Comparison of ENCODE assay signal across 1 cellular context in the genomic region with DNA sequence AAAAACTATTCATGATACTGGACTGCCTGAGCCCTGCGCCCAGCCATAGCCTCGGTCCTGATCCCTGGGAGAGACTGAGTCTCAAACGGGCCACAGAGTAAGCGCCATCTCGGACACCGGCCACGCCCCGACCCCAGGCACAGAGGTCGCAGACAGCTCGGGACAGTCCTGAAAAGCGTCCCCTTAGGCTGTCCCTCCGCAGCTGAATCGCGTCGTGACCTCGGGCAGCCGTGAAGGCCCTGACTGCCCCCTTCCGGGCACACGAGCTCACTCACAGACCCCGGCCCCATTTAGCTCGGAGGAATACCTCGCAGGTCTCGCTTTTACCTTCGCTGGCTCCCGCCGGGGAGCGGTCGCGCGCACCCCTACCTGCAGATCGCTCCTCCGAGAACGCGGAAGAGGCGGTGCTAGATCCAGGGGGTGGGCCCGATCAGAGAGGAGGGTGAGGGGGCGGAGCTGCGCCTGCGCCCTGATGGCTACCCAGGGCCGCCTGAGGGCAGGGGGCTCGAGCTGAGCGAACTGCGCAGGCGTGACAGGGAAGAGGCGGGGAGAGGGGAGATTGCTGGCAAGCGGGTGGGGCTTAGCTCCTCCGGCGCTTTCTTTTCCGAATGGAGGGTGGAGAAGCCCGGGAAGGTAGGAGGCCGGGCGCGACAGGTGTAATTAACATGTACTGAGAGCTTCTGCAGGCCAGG.
A peak's percentile ranks its signal among the peaks of the same experiment; 100 is the strongest.
TF ChIP-seq lines count a peak whose summit lies in the region.

A gene (minus strand): TSS at position 411 of the 692 bp plus-strand sequence. CDS start 20,941 bp downstream, outside the sequence.

TF ChIP-seq in HepG2, 621 proteins besides CTCF, POLR2A, EP300 and RAD21 (continued from another document and continues in another):
- TF ChIP-seq, protein P1, sequence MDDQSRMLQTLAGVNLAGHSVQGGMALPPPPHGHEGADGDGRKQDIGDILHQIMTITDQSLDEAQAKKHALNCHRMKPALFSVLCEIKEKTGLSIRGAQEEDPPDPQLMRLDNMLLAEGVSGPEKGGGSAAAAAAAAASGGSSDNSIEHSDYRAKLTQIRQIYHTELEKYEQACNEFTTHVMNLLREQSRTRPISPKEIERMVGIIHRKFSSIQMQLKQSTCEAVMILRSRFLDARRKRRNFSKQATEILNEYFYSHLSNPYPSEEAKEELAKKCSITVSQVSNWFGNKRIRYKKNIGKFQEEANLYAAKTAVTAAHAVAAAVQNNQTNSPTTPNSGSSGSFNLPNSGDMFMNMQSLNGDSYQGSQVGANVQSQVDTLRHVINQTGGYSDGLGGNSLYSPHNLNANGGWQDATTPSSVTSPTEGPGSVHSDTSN (CRISPR knock-in tag; IDR thresholded peaks at IDR 0.05; ENCODE audit: borderline replicate concordance), result 0 out of 2 replicates have a peak, but pooled peaks have one; percentile 55
- TF ChIP-seq, protein P2, sequence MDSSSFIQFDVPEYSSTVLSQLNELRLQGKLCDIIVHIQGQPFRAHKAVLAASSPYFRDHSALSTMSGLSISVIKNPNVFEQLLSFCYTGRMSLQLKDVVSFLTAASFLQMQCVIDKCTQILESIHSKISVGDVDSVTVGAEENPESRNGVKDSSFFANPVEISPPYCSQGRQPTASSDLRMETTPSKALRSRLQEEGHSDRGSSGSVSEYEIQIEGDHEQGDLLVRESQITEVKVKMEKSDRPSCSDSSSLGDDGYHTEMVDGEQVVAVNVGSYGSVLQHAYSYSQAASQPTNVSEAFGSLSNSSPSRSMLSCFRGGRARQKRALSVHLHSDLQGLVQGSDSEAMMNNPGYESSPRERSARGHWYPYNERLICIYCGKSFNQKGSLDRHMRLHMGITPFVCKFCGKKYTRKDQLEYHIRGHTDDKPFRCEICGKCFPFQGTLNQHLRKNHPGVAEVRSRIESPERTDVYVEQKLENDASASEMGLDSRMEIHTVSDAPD (CRISPR knock-in tag; IDR thresholded peaks at IDR 0.05), result no peak
- TF ChIP-seq, protein P3, sequence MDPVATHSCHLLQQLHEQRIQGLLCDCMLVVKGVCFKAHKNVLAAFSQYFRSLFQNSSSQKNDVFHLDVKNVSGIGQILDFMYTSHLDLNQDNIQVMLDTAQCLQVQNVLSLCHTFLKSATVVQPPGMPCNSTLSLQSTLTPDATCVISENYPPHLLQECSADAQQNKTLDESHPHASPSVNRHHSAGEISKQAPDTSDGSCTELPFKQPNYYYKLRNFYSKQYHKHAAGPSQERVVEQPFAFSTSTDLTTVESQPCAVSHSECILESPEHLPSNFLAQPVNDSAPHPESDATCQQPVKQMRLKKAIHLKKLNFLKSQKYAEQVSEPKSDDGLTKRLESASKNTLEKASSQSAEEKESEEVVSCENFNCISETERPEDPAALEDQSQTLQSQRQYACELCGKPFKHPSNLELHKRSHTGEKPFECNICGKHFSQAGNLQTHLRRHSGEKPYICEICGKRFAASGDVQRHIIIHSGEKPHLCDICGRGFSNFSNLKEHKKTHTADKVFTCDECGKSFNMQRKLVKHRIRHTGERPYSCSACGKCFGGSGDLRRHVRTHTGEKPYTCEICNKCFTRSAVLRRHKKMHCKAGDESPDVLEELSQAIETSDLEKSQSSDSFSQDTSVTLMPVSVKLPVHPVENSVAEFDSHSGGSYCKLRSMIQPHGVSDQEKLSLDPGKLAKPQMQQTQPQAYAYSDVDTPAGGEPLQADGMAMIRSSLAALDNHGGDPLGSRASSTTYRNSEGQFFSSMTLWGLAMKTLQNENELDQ (CRISPR knock-in tag; IDR thresholded peaks at IDR 0.05; ENCODE audit: borderline replicate concordance), result no peak
- TF ChIP-seq NFATC3 (CRISPR knock-in tag; IDR thresholded peaks at IDR 0.05) (no peak; the same call in 1 of the 2 replicates), ZNF547 (CRISPR knock-in tag; IDR thresholded peaks at IDR 0.05) (no peak), ZNF354B (CRISPR knock-in tag; IDR thresholded peaks at IDR 0.05) (no peak), GTF3A (CRISPR knock-in tag; conservative IDR thresholded peaks at IDR 0.05) (no peak), CHCHD3 (CRISPR knock-in tag; IDR thresholded peaks at IDR 0.05) (no peak), JUN (CRISPR knock-in tag; IDR thresholded peaks at IDR 0.05) (peak; percentile 64; the same call in 1 of the 2 replicates), ZNF839 (CRISPR knock-in tag; IDR thresholded peaks at IDR 0.05; ENCODE audit: borderline replicate concordance) (peak; percentile 52; the same call in 1 of the 2 replicates), ZNF879 (CRISPR knock-in tag; IDR thresholded peaks at IDR 0.05) (no peak), FOXP1 (IDR thresholded peaks at IDR 0.05) (no peak), FOXP1 (CRISPR knock-in tag; IDR thresholded peaks at IDR 0.05) (0 out of 2 replicates have a peak, but pooled peaks have one; percentile 20), ARNT2 (CRISPR knock-in tag; IDR thresholded peaks at IDR 0.05; ENCODE audit: low read depth) (peak; percentile 63), CEBPG (CRISPR knock-in tag; IDR thresholded peaks at IDR 0.05) (no peak), ZFAT (CRISPR knock-in tag; conservative IDR thresholded peaks at IDR 0.05) (no peak), RFX5 (IDR thresholded peaks at IDR 0.05; ENCODE audit: low read depth, low read length) (0 out of 2 replicates have a peak, but pooled peaks have one; percentile 18), ZNF577 (CRISPR knock-in tag; IDR thresholded peaks at IDR 0.05; ENCODE audit: borderline replicate concordance, low read depth) (no peak), TCF7L2 (IDR thresholded peaks at IDR 0.05; ENCODE audit: low read depth, low read length) (no peak), SRSF4 (IDR thresholded peaks at IDR 0.05; ENCODE audit: low read depth, low read length, poor library complexity, severe bottlenecking) (no peak), ZFP1 (CRISPR knock-in tag; IDR thresholded peaks at IDR 0.05) (no peak), FOXM1 (CRISPR knock-in tag; IDR thresholded peaks at IDR 0.05) (no peak), ZNF317 (CRISPR knock-in tag; IDR thresholded peaks at IDR 0.05) (no peak), ZNF768 (CRISPR knock-in tag; IDR thresholded peaks at IDR 0.05) (peak; percentile 70; the same call in 1 of the 2 replicates), ZNF7 (CRISPR knock-in tag; IDR thresholded peaks at IDR 0.05) (no peak), ZNF660 (CRISPR knock-in tag; IDR thresholded peaks at IDR 0.05; ENCODE audit: borderline replicate concordance, low read depth) (no peak), CBX5 (CRISPR knock-in tag; IDR thresholded peaks at IDR 0.05; ENCODE audit: borderline replicate concordance) (no peak; the same call in 1 of the 2 replicates), ZMYM4 (CRISPR knock-in tag; IDR thresholded peaks at IDR 0.05) (peak; percentile 79), ATF1 (CRISPR knock-in tag; IDR thresholded peaks at IDR 0.05) (no peak), CBX2 (IDR thresholded peaks at IDR 0.05; ENCODE audit: low read depth, low read length) (no peak), CBX2 (CRISPR knock-in tag; IDR thresholded peaks at IDR 0.05; ENCODE audit: low read depth) (no peak), ZNF674 (CRISPR knock-in tag; IDR thresholded peaks at IDR 0.05; ENCODE audit: low read depth) (no peak), FOXA3 (CRISPR knock-in tag; IDR thresholded peaks at IDR 0.05) (no peak), ZFP62 (CRISPR knock-in tag; IDR thresholded peaks at IDR 0.05) (no peak), HOXA3 (CRISPR knock-in tag; IDR thresholded peaks at IDR 0.05) (peak; percentile 50), ERF (CRISPR knock-in tag; IDR thresholded peaks at IDR 0.05) (no peak), KMT2A (CRISPR knock-in tag; IDR thresholded peaks at IDR 0.05) (peak; percentile 78), SMARCE1 (IDR thresholded peaks at IDR 0.05; ENCODE audit: borderline replicate concordance) (no peak), MTF2 (CRISPR knock-in tag; IDR thresholded peaks at IDR 0.05; ENCODE audit: borderline replicate concordance) (no peak), RARG (CRISPR knock-in tag; IDR thresholded peaks at IDR 0.05; ENCODE audit: low read depth) (no peak), ZNF292 (CRISPR knock-in tag; IDR thresholded peaks at IDR 0.05; ENCODE audit: borderline replicate concordance, low read depth) (no peak), ZNF773 (CRISPR knock-in tag; IDR thresholded peaks at IDR 0.05; ENCODE audit: borderline replicate concordance) (no peak; the same call in 1 of the 2 replicates), ARNTL (CRISPR knock-in tag; IDR thresholded peaks at IDR 0.05) (no peak), ZNF335 (CRISPR knock-in tag; IDR thresholded peaks at IDR 0.05) (no peak), HMGA1 (CRISPR knock-in tag; conservative IDR thresholded peaks at IDR 0.05) (no peak), ZNF737 (CRISPR knock-in tag; IDR thresholded peaks at IDR 0.05; ENCODE audit: borderline replicate concordance) (0 out of 2 replicates have a peak, but pooled peaks have one; percentile 57)
- TF ChIP-seq, protein P4, sequence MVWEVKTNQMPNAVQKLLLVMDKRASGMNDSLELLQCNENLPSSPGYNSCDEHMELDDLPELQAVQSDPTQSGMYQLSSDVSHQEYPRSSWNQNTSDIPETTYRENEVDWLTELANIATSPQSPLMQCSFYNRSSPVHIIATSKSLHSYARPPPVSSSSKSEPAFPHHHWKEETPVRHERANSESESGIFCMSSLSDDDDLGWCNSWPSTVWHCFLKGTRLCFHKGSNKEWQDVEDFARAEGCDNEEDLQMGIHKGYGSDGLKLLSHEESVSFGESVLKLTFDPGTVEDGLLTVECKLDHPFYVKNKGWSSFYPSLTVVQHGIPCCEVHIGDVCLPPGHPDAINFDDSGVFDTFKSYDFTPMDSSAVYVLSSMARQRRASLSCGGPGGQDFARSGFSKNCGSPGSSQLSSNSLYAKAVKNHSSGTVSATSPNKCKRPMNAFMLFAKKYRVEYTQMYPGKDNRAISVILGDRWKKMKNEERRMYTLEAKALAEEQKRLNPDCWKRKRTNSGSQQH (CRISPR knock-in tag; IDR thresholded peaks at IDR 0.05; ENCODE audit: low read depth), result no peak
- TF ChIP-seq, protein P5, sequence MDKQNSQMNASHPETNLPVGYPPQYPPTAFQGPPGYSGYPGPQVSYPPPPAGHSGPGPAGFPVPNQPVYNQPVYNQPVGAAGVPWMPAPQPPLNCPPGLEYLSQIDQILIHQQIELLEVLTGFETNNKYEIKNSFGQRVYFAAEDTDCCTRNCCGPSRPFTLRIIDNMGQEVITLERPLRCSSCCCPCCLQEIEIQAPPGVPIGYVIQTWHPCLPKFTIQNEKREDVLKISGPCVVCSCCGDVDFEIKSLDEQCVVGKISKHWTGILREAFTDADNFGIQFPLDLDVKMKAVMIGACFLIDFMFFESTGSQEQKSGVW (CRISPR knock-in tag; IDR thresholded peaks at IDR 0.05; ENCODE audit: borderline replicate concordance), result no peak; the same call in 1 of the 2 replicates
- TF ChIP-seq, protein P6, sequence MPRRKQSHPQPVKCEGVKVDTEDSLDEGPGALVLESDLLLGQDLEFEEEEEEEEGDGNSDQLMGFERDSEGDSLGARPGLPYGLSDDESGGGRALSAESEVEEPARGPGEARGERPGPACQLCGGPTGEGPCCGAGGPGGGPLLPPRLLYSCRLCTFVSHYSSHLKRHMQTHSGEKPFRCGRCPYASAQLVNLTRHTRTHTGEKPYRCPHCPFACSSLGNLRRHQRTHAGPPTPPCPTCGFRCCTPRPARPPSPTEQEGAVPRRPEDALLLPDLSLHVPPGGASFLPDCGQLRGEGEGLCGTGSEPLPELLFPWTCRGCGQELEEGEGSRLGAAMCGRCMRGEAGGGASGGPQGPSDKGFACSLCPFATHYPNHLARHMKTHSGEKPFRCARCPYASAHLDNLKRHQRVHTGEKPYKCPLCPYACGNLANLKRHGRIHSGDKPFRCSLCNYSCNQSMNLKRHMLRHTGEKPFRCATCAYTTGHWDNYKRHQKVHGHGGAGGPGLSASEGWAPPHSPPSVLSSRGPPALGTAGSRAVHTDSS (CRISPR knock-in tag; conservative IDR thresholded peaks at IDR 0.05), result no peak
- TF ChIP-seq, protein P7, sequence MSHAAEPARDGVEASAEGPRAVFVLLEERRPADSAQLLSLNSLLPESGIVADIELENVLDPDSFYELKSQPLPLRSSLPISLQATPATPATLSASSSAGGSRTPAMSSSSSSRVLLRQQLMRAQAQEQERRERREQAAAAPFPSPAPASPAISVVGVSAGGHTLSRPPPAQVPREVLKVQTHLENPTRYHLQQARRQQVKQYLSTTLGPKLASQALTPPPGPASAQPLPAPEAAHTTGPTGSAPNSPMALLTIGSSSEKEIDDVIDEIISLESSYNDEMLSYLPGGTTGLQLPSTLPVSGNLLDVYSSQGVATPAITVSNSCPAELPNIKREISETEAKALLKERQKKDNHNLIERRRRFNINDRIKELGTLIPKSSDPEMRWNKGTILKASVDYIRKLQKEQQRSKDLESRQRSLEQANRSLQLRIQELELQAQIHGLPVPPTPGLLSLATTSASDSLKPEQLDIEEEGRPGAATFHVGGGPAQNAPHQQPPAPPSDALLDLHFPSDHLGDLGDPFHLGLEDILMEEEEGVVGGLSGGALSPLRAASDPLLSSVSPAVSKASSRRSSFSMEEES (CRISPR knock-in tag; IDR thresholded peaks at IDR 0.05), result no peak
- TF ChIP-seq, protein P8, sequence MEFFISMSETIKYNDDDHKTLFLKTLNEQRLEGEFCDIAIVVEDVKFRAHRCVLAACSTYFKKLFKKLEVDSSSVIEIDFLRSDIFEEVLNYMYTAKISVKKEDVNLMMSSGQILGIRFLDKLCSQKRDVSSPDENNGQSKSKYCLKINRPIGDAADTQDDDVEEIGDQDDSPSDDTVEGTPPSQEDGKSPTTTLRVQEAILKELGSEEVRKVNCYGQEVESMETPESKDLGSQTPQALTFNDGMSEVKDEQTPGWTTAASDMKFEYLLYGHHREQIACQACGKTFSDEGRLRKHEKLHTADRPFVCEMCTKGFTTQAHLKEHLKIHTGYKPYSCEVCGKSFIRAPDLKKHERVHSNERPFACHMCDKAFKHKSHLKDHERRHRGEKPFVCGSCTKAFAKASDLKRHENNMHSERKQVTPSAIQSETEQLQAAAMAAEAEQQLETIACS (CRISPR knock-in tag; IDR thresholded peaks at IDR 0.05), result peak; percentile 90
- TF ChIP-seq, protein P9, sequence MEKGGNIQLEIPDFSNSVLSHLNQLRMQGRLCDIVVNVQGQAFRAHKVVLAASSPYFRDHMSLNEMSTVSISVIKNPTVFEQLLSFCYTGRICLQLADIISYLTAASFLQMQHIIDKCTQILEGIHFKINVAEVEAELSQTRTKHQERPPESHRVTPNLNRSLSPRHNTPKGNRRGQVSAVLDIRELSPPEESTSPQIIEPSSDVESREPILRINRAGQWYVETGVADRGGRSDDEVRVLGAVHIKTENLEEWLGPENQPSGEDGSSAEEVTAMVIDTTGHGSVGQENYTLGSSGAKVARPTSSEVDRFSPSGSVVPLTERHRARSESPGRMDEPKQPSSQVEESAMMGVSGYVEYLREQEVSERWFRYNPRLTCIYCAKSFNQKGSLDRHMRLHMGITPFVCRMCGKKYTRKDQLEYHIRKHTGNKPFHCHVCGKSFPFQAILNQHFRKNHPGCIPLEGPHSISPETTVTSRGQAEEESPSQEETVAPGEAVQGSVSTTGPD (CRISPR knock-in tag; IDR thresholded peaks at IDR 0.05), result no peak
- TF ChIP-seq, protein P10, sequence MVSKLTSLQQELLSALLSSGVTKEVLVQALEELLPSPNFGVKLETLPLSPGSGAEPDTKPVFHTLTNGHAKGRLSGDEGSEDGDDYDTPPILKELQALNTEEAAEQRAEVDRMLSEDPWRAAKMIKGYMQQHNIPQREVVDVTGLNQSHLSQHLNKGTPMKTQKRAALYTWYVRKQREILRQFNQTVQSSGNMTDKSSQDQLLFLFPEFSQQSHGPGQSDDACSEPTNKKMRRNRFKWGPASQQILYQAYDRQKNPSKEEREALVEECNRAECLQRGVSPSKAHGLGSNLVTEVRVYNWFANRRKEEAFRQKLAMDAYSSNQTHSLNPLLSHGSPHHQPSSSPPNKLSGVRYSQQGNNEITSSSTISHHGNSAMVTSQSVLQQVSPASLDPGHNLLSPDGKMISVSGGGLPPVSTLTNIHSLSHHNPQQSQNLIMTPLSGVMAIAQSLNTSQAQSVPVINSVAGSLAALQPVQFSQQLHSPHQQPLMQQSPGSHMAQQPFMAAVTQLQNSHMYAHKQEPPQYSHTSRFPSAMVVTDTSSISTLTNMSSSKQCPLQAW (CRISPR knock-in tag; IDR thresholded peaks at IDR 0.05), result peak; percentile 54; the same call in 1 of the 2 replicates
